10 cellular contexts compared by ENCODE assay signal in genomic region chr5:173094012-173094661, GRCh38. TPM values are rescaled to one million over a fixed set of nuclear protein-coding genes. Genes with fewer than 3 reads are reported as not detected.
DNase-seq lines count a peak whose midpoint lies in the region; ATAC-seq, FAIRE-seq and TF ChIP-seq lines count a peak whose summit lies in the region.
"Had no signal": no experiment of that assay in that cellular context is flagged by ENCODE, and none has a peak within 500 bp of the region (broad histone marks: within the 10 kb centered on the region; RNA-seq: fewer than 3 reads in every experiment).

No MANE protein-coding gene starts in this region.

- peaks cover 0 to 13% of the 10 kb centered on the region in 2 donors for H3K36me3 ChIP-seq in gastrocnemius medialis

- TF ChIP-seq POLR2A in gastrocnemius medialis (IDR thresholded peaks at IDR 0.05), result no peak

- no peak overlapping the region for H3K4me3 ChIP-seq in gastrocnemius medialis

- peak; percentile 18 for FAIRE-seq in GM19239 (lab: Jason Lieb, UNC)

- no peaks in the 10 kb centered on the region for H3K9me3 ChIP-seq in gastrocnemius medialis

- peak overlapping the region; percentile 82 for H3K27ac ChIP-seq in VCaP
- H3K27ac ChIP-seq in gastrocnemius medialis, result peak overlapping the region; percentile 33 to 65 (median 46)

- ATAC-seq in gastrocnemius medialis, result no peak
- no peak for ATAC-seq in GM21717 (IDR thresholded peaks at IDR 0.05; ENCODE audit: unreplicated experiment)
- ATAC-seq: activated CD8-positive, alpha-beta T cell treated with anti-CD3 and anti-CD28 coated beads, Interleukin-2, amount 10 ng/mL, durations not matched to agents 7 days and 5 days had no signal

- H3K4me1 ChIP-seq in gastrocnemius medialis, result peaks cover 30 to 43% of the 10 kb centered on the region in 2 donors

- TF ChIP-seq CTCF in VCaP (conservative IDR thresholded peaks at IDR 0.05) (no peak), gastrocnemius medialis (IDR thresholded peaks at IDR 0.05 in 4 of 5, conservative IDR thresholded peaks at IDR 0.05 in 1 of 5) (no peak)

- DNase-seq in GM19239 (ENCODE audit: insufficient read length, low spot score) (no peak), glomerular visceral epithelial cell (ENCODE audit: extremely low spot score) (peak; percentile 11), gastrocnemius medialis (no peak), NCI-H128 (lab: John Stamatoyannopoulos, UW; ENCODE audit: unreplicated experiment) (no peak), T1000 (lab: John Stamatoyannopoulos, UW) (no peak), activated T-cell treated with anti-CD3 and anti-CD28 coated beads for 4 hours (no peak)
- DNase-seq: activated CD8-positive, alpha-beta T cell treated with anti-CD3 and anti-CD28 coated beads, Interleukin-2, amount 10 ng/mL, durations not matched to agents 7 days and 5 days; endodermal cell had no signal

- intact Hi-C loops in gastrocnemius medialis (cut with DNase I; ENCODE audit: low total_unique reads), result no loop called here

- in situ Hi-C loops in gastrocnemius medialis (cut with MboI; ENCODE audit: low sequenced_read_pairs in 4 of 4), result no loop called here

- no peaks in the 10 kb centered on the region for H3K27me3 ChIP-seq in gastrocnemius medialis

RNA-seq across cellular contexts. Expression of gene CREBRF, which starts 38.0 kb away (rescaled TPM):
- 10 to 100 TPM; 20.3 to 35.0 (median 25.5) TPM for total RNA-seq in gastrocnemius medialis

RNA-seq across cellular contexts. Expression of gene BNIP1, which starts 50.2 kb away (rescaled TPM):
- 10 to 100 TPM in 3 of 4 donors, 1 to 10 TPM in 1; 9.2 to 21.6 (median 17.1) TPM for total RNA-seq in gastrocnemius medialis
